ENCODE assay signal across 8 cellular contexts in genomic region chr2:8836979-8837794, GRCh38. TPM values are rescaled to one million over a fixed set of nuclear protein-coding genes. Genes with fewer than 3 reads are reported as not detected.
DNase-seq lines count a peak whose midpoint lies in the region; ATAC-seq and TF ChIP-seq lines count a peak whose summit lies in the region.

KIDINS220 (minus strand) TSS chr2:8837613; CDS start chr2:8827093, 10,520 bp downstream.

- H3K27me3 ChIP-seq in spleen (replicated peaks in 1 of 7) = no peaks in the 10 kb centered on the region

- peaks cover 2% of the 10 kb centered on the region for H3K36me3 Mint-ChIP-seq in activated B cell treated with CpG ODN at 0.5 μM for 24 hours (ENCODE audit: low read depth)
- no peaks in the 10 kb centered on the region for H3K36me3 Mint-ChIP-seq in immature natural killer cell

- ATAC-seq in GM18867 (IDR thresholded peaks at IDR 0.05; ENCODE audit: unreplicated experiment) (peak; percentile 94), HG03097 (IDR thresholded peaks at IDR 0.05; ENCODE audit: low FRiP score, unreplicated experiment) (peak; percentile 81), activated B cell treated with CpG ODN at 0.5 μM for 24 hours (ENCODE audit: low read depth) (peak; percentile 96)

- H3K27me3 Mint-ChIP-seq in activated B cell treated with CpG ODN at 0.5 μM for 24 hours (peaks cover 6% of the 10 kb centered on the region), immature natural killer cell (ENCODE audit: low read depth in 3 of 3) (peaks cover 2 to 5% (median 4%) of the 10 kb centered on the region in 3 donors)

- H3K9me3 ChIP-seq in spleen = no peaks in the 10 kb centered on the region

- H3K9me3 Mint-ChIP-seq in activated B cell treated with CpG ODN at 0.5 μM for 24 hours (no peaks in the 10 kb centered on the region), immature natural killer cell (peaks cover 0 to 2% (median 0%) of the 10 kb centered on the region in 6 donors)

- in situ Hi-C loops in ACHN (cut with HindIII; ENCODE audit: low pct_ligation_motif_present, low pct_unique_long_range_greater_than_20kb, low sequenced_read_pairs) = no loop called here

- H3K4me3 Mint-ChIP-seq in activated B cell treated with CpG ODN at 0.5 μM for 24 hours = peak within 1 kb of the TSS; percentile 98
- peak within 1 kb of the TSS; percentile 97 to 100 (median 99) for H3K4me3 Mint-ChIP-seq in immature natural killer cell

- WGBS in spleen, 5 donors = 0 to 1% (median 0%) methylated on average over 24 to 67 of the region's 67 CpGs

- peak in 1 of 3 donors; percentile 34 for TF ChIP-seq POLR2A in spleen (IDR thresholded peaks at IDR 0.05)

- no peaks in the 10 kb centered on the region for H3K36me3 ChIP-seq in spleen

- H3K4me1 ChIP-seq in spleen = peaks cover 22 to 60% (median 38%) of the 10 kb centered on the region in 6 donors

- H3K4me3 ChIP-seq in cardiac fibroblast (replicated peaks in 1 of 2; ENCODE audit: low read depth in 2 of 2, low read length in 2 of 2) = peak within 1 kb of the TSS; percentile 97 to 99
- peak within 1 kb of the TSS; percentile 68 to 98 (median 92) for H3K4me3 ChIP-seq in spleen

- DNase-seq in ACHN = peak; percentile 83
- DNase-seq in NCI-H2171 (lab: John Stamatoyannopoulos, UW) = peak; percentile 85
- peak; percentile 74 for DNase-seq in activated B cell treated with CpG ODN at 0.5 μM for 24 hours
- DNase-seq in cardiac fibroblast (ENCODE audit: low read depth in 2 of 2) = peak; percentile 84 to 88
- DNase-seq in immature natural killer cell = peak; percentile 80 to 84 (median 84)
- DNase-seq in spleen = peak; percentile 95

- H3K4me1 Mint-ChIP-seq in activated B cell treated with CpG ODN at 0.5 μM for 24 hours = peaks cover 40% of the 10 kb centered on the region
- peaks cover 41 to 47% of the 10 kb centered on the region in 2 donors for H3K4me1 Mint-ChIP-seq in immature natural killer cell

- H3K27ac Mint-ChIP-seq in activated B cell treated with CpG ODN at 0.5 μM for 24 hours (peak within 1 kb of the TSS; percentile 96), immature natural killer cell (peak within 1 kb of the TSS; percentile 92 to 98 (median 98))

- POLR2A ChIA-PET in activated B cell treated with CpG ODN at 0.5 μM for 24 hours (lab: Charles Lee) = interaction anchor here (0.6 kb wide), 1 partner anchor 1920 kb away, joined by 3 read pairs; the partner anchor contains the start of gene RNF144A

- TF ChIP-seq CTCF in activated B cell treated with CpG ODN at 0.5 μM for 24 hours (IDR thresholded peaks at IDR 0.05) (no peak), cardiac fibroblast (IDR thresholded peaks at IDR 0.05; ENCODE audit: low read depth, low read length) (no peak), spleen (IDR thresholded peaks at IDR 0.05 in 8 of 11, conservative IDR thresholded peaks at IDR 0.05 in 3 of 11) (no peak)

- intact Hi-C loops in activated B cell treated with CpG ODN at 0.5 μM for 24 hours (cut with micrococcal nuclease) = loop anchor here (1.0 to 5.0 kb wide), 3 partner anchors 166 to 1205 kb away; partner anchors contain the start of genes CPSF3, ITGB1BP1, KLF11 and MBOAT2
- intact Hi-C loops in spleen (cut with DNase I; ENCODE audit: low total_unique reads) = no loop called here

- CTCF ChIA-PET in activated B cell treated with CpG ODN at 0.5 μM for 24 hours (lab: Charles Lee) = no interaction called here

- H3K27ac ChIP-seq in spleen = peak within 1 kb of the TSS in 7 of 8 donors; percentile 66 to 94 (median 81)

RNA-seq across cellular contexts. Expression of gene KIDINS220, which starts in this region (rescaled TPM):
- total RNA-seq in activated B cell treated with CpG ODN at 0.5 μM for 24 hours (26.4 and 26.9 TPM in 2 replicates), spleen (10 to 100 TPM; 48.3 to 84.1 (median 66.0) TPM)
- polyA plus RNA-seq in immature natural killer cell (10 to 100 TPM; 12.2 to 37.5 (median 21.2) TPM), spleen (1 to 10 TPM; 6.0 to 7.4 (median 6.8) TPM)

Comparison
In these comparisons a context has a peak if more than half of its experiments do, and no peak if none do; other contexts are left out.
1. Peak in every context shown above with its lines: DNase-seq, ATAC-seq, H3K4me3 ChIP-seq and H3K27ac ChIP-seq.